Comparison of ENCODE assay signal across 23 cellular contexts in genomic region chr17:36147601-36148000, GRCh38. TPM values are rescaled to one million over a fixed set of nuclear protein-coding genes. Genes with fewer than 3 reads are reported as not detected.
"Had no signal": no experiment of that assay in that cellular context is flagged by ENCODE, and none has a peak within 500 bp of the region (broad histone marks: within the 10 kb centered on the region; RNA-seq: fewer than 3 reads in every experiment).

No MANE protein-coding gene starts in this region.

- ATAC-seq: heart left ventricle, sciatic nerve had no signal

- H3K4me3 Mint-ChIP-seq: dendritic cell treated with granulocyte-macrophage colony-stimulating factor and Interleukin-4, amounts not matched to agents 40 ng/mL and 50 ng/mL, for 4 days; neural crest cell had no signal

- DNase-seq: heart left ventricle; hippocampal formation; kidney glomerular epithelial cell; mesendoderm; naive B cell; posterior cingulate gyrus; spleen; stimulated activated CD4-positive, alpha-beta T cell treated with anti-CD3 and anti-CD28 coated beads, Interleukin-15, amount 100 ng/mL, for 24 hours; stimulated activated CD4-positive, alpha-beta T cell treated with anti-CD3 and anti-CD28 coated beads, Interleukin-1b, Interleukin-23, amount 100 ng/mL, for 48 hours; stimulated activated CD4-positive, alpha-beta T cell treated with anti-CD3 and anti-CD28 coated beads, Interleukin-4, amount 100 ng/mL, for 4 hours; stimulated activated naive CD4-positive, alpha-beta T cell; stomach; substantia nigra; trophoblast cell had no signal

- H3K9me3 Mint-ChIP-seq: dendritic cell treated with granulocyte-macrophage colony-stimulating factor and Interleukin-4, amounts not matched to agents 40 ng/mL and 50 ng/mL, for 4 days; neural crest cell had no signal

- H3K4me3 ChIP-seq: heart left ventricle, stomach had no signal

- H3K27ac ChIP-seq: heart left ventricle, stomach had no signal

- H3K9me3 ChIP-seq: heart left ventricle, spleen, stomach had no signal

- H3K27ac Mint-ChIP-seq: dendritic cell treated with granulocyte-macrophage colony-stimulating factor and Interleukin-4, amounts not matched to agents 40 ng/mL and 50 ng/mL, for 4 days; naive B cell had no signal

- H3K36me3 ChIP-seq: heart left ventricle, spleen, stomach had no signal

- H3K36me3 Mint-ChIP-seq: naive B cell had no signal

RNA-seq across cellular contexts. Expression of gene TBC1D3B, which starts 28.8 kb away (rescaled TPM):
- total RNA-seq: skeletal muscle tissue had no signal

RNA-seq across cellular contexts. Expression of gene CCL4, which starts 44.0 kb away (rescaled TPM):
- total RNA-seq: fibroblast of lung, glomerular endothelial cell, lung microvascular endothelial cell, neural crest cell, osteocyte, pulmonary artery endothelial cell had no signal
- polyA plus RNA-seq: fibroblast of lung had no signal

RNA-seq across cellular contexts. Expression of gene CCL3L1, which starts 49.0 kb away (rescaled TPM):
- total RNA-seq: fibroblast of lung, glomerular endothelial cell, lung microvascular endothelial cell, osteocyte, pulmonary artery endothelial cell had no signal
- polyA plus RNA-seq: fibroblast of lung had no signal

RNA-seq across cellular contexts. Expression of gene CCL3, which starts 57.7 kb away (rescaled TPM):
- total RNA-seq: fibroblast of lung, glomerular endothelial cell, lung microvascular endothelial cell, neural crest cell, osteocyte, pulmonary artery endothelial cell had no signal
- polyA plus RNA-seq: fibroblast of lung had no signal
